8 cellular contexts compared by ENCODE assay signal in genomic region chr2:174729797-174730529, GRCh38. TPM values are rescaled to one million over a fixed set of nuclear protein-coding genes. Genes with fewer than 3 reads are reported as not detected.
A peak's percentile ranks its signal among the peaks of the same experiment; 100 is the strongest.
DNase-seq lines count a peak whose midpoint lies in the region; ATAC-seq lines count a peak whose summit lies in the region.

No MANE protein-coding gene starts in this region.

- H3K79me2 ChIP-seq in mesendoderm (ENCODE audit: control insufficient read depth, insufficient read depth, low read length): no peaks in the 10 kb centered on the region

- H4K8ac ChIP-seq in mesendoderm (ENCODE audit: low read depth, low read length): no peak overlapping the region

- no peaks in the 10 kb centered on the region for H3K27me3 ChIP-seq in mesendoderm (ENCODE audit: insufficient read depth, low read length, poor library complexity)

- H3K4me1 ChIP-seq in mesendoderm (ENCODE audit: control insufficient read depth, low read depth, low read length): no peaks in the 10 kb centered on the region

- no peak overlapping the region for H2AK5ac ChIP-seq in mesendoderm (ENCODE audit: low read length)

- no peak overlapping the region for H3K18ac ChIP-seq in mesendoderm (ENCODE audit: low read length)

- DNase-seq in DMS53 treated with DMSO at 0.1 percent for 48 hours (lab: John Stamatoyannopoulos, UW; ENCODE audit: unreplicated experiment) (peak; percentile 54), T-helper 2 cell (peak in 4 of 5 experiments; percentile 10 to 71 (median 25)), ecto neural progenitor cell (ENCODE audit: low spot score) (peak; percentile 59), mesendoderm (peak; percentile 45), midbrain (lab: John Stamatoyannopoulos, UW) (no peak)
- DNase-seq in stimulated activated naive CD8-positive, alpha-beta T cell treated with anti-CD3 and anti-CD28 coated beads, Interleukin-15, amount 100 ng/mL, for 72 hours: peak; percentile 58

- peaks cover 19% of the 10 kb centered on the region for H3K27me3 Mint-ChIP-seq in stimulated activated naive CD8-positive, alpha-beta T cell treated with anti-CD3 and anti-CD28 coated beads, Interleukin-15, amount 100 ng/mL, for 72 hours

- H3K4me1 Mint-ChIP-seq in stimulated activated naive CD8-positive, alpha-beta T cell treated with anti-CD3 and anti-CD28 coated beads, Interleukin-15, amount 100 ng/mL, for 72 hours: peaks cover 34% of the 10 kb centered on the region

- no peak overlapping the region for H2BK5ac ChIP-seq in mesendoderm (ENCODE audit: low read length)

- H3K79me1 ChIP-seq in mesendoderm (ENCODE audit: low read length): no peaks in the 10 kb centered on the region

- peak overlapping the region; percentile 35 to 93 for H3K27ac Mint-ChIP-seq in stimulated activated naive CD8-positive, alpha-beta T cell treated with anti-CD3 and anti-CD28 coated beads, Interleukin-15, amount 100 ng/mL, for 72 hours

- peak overlapping the region; percentile 77 for H3K56ac ChIP-seq in mesendoderm (ENCODE audit: low read length)

- H3K4ac ChIP-seq in mesendoderm (ENCODE audit: low read depth, low read length): no peak overlapping the region

- H3K4me2 ChIP-seq in mesendoderm (ENCODE audit: low read length): peak overlapping the region; percentile 35

- H2BK15ac ChIP-seq in mesendoderm (replicated peaks; ENCODE audit: low read depth): no peak overlapping the region

- peak overlapping the region; percentile 13 for H3K4me3 ChIP-seq in mesendoderm (ENCODE audit: low read length)

- peak overlapping the region; percentile 86 to 94 for H3K4me3 Mint-ChIP-seq in stimulated activated naive CD8-positive, alpha-beta T cell treated with anti-CD3 and anti-CD28 coated beads, Interleukin-15, amount 100 ng/mL, for 72 hours

- no peak overlapping the region for H4K5ac ChIP-seq in mesendoderm (ENCODE audit: low read length)

- H3K36me3 ChIP-seq in mesendoderm (ENCODE audit: control insufficient read depth, insufficient read depth, low read length): no peaks in the 10 kb centered on the region

- peak; percentile 88 for ATAC-seq in stimulated activated naive CD8-positive, alpha-beta T cell treated with anti-CD3 and anti-CD28 coated beads, Interleukin-15, amount 100 ng/mL, for 72 hours
- no peak for ATAC-seq in HG02610 (IDR thresholded peaks at IDR 0.05; ENCODE audit: unreplicated experiment)
- no peak for ATAC-seq in GM18498 (IDR thresholded peaks at IDR 0.05; ENCODE audit: unreplicated experiment)

- no peak overlapping the region for H3K23ac ChIP-seq in mesendoderm (ENCODE audit: low read length)

- WGBS in mesendoderm (ENCODE audit: extremely low coverage, insufficient coverage, low lambda C conversion rate): no CpG with 5 or more reads among the region's 56 CpGs

- H2BK120ac ChIP-seq in mesendoderm (ENCODE audit: low read depth, low read length): no peak overlapping the region

- no peak overlapping the region for H3K27ac ChIP-seq in mesendoderm (ENCODE audit: low read depth, low read length)

- peak overlapping the region; percentile 41 for H3K9ac ChIP-seq in mesendoderm (ENCODE audit: low read length)

- H3K9me3 Mint-ChIP-seq in stimulated activated naive CD8-positive, alpha-beta T cell treated with anti-CD3 and anti-CD28 coated beads, Interleukin-15, amount 100 ng/mL, for 72 hours: no peaks in the 10 kb centered on the region

RNA-seq across cellular contexts. Expression of gene CHRNA1, which starts 34.3 kb away (rescaled TPM):
- 5.7 TPM for polyA plus RNA-seq in mesendoderm (2013, experiment 1 of 2)
- polyA plus RNA-seq in mesendoderm (2013, experiment 2 of 2): 5.2 TPM
